In genomic region chr6:166341915-166342292, GRCh38 we compare ENCODE assay signal across 8 cellular contexts. TPM values are rescaled to one million over a fixed set of nuclear protein-coding genes. Genes with fewer than 3 reads are reported as not detected.
DNase-seq lines count a peak whose midpoint lies in the region; ATAC-seq and TF ChIP-seq lines count a peak whose summit lies in the region.

No MANE protein-coding gene starts in this region.

- peaks cover 9 to 18% (median 13%) of the 10 kb centered on the region in 4 donors for H3K4me1 Mint-ChIP-seq in CD4-positive, alpha-beta memory T cell

- TF ChIP-seq POLR2A in upper lobe of left lung (IDR thresholded peaks at IDR 0.05), result no peak

- no peak for TF ChIP-seq CTCF in mammary epithelial cell (conservative IDR thresholded peaks at IDR 0.05 in 1 of 2, IDR thresholded peaks at IDR 0.05 in 1 of 2; ENCODE audit: extremely low read depth in 1 of 2, insufficient read depth in 1 of 2, low read depth in 1 of 2, low read length in 2 of 2)
- no peak for TF ChIP-seq CTCF in lower lobe of right lung (IDR thresholded peaks at IDR 0.05)
- TF ChIP-seq CTCF in upper lobe of left lung (IDR thresholded peaks at IDR 0.05), result no peak

- no peak for TF ChIP-seq EP300 in upper lobe of left lung (IDR thresholded peaks at IDR 0.05)

- H3K9ac ChIP-seq in mammary epithelial cell (ENCODE audit: insufficient read depth, low read length), result peak overlapping the region; percentile 90

- CTCF ChIA-PET in CD4-positive, alpha-beta memory T cell (lab: Charles Lee; ENCODE audit: partially characterized antibody), result interaction anchor here (0.7 to 3.0 kb wide), 5 partner anchors 15 to 434 kb away, joined by 3 to 12 read pairs (median 3); no protein-coding TSS in a partner anchor
- CTCF ChIA-PET in mammary epithelial cell (lab: Charles Lee; ENCODE audit: low non-redundant PET), result no interaction called here

- intact Hi-C loops in CD4-positive, alpha-beta memory T cell (cut with micrococcal nuclease), result loop anchor here (1.0 to 5.0 kb wide), 3 partner anchors 41 to 285 kb away; partner anchors contain the start of gene RPS6KA2
- intact Hi-C loops in mammary epithelial cell (cut with micrococcal nuclease), result loop anchor here (1.0 kb wide), 1 partner anchor 39 kb away; no protein-coding TSS in a partner anchor
- intact Hi-C loops in lower lobe of right lung (cut with DNase I), result no loop called here

- H3K36me3 ChIP-seq in CD4-positive, alpha-beta memory T cell (ENCODE audit: insufficient read depth, low read length), result no peaks in the 10 kb centered on the region
- H3K36me3 ChIP-seq in MG63 (peaks cover 9% of the 10 kb centered on the region), mammary epithelial cell (ENCODE audit: insufficient read depth, low read length) (peaks cover 3% of the 10 kb centered on the region), lower lobe of right lung (peaks cover 26% of the 10 kb centered on the region), upper lobe of left lung (peaks cover 0 to 10% (median 7%) of the 10 kb centered on the region in 4 donors)

- peak overlapping the region; percentile 64 for H3K27ac ChIP-seq in CD4-positive, alpha-beta memory T cell (ENCODE audit: low read depth, low read length)
- H3K27ac ChIP-seq in mammary epithelial cell (ENCODE audit: insufficient read depth, low read depth, low read length) (peak overlapping the region; percentile 76), lower lobe of right lung (peak overlapping the region; percentile 99), upper lobe of left lung (peak overlapping the region; percentile 93 to 99 (median 98))

- H3K4me2 ChIP-seq in mammary epithelial cell (ENCODE audit: insufficient read depth, low read depth, low read length), result peak overlapping the region; percentile 88

- H3K27ac Mint-ChIP-seq in CD4-positive, alpha-beta memory T cell, result peak overlapping the region; percentile 66 to 91 (median 89)

- H3K36me3 Mint-ChIP-seq in CD4-positive, alpha-beta memory T cell, result peaks cover 12 to 15% of the 10 kb centered on the region in 2 donors

- H3K27me3 ChIP-seq in CD4-positive, alpha-beta memory T cell (ENCODE audit: insufficient read depth, low read length), result no peaks in the 10 kb centered on the region
- no peaks in the 10 kb centered on the region for H3K27me3 ChIP-seq in MG63
- no peaks in the 10 kb centered on the region for H3K27me3 ChIP-seq in mammary epithelial cell (ENCODE audit: insufficient read depth, low read length)
- no peaks in the 10 kb centered on the region for H3K27me3 ChIP-seq in lower lobe of right lung (ENCODE audit: low read depth)
- H3K27me3 ChIP-seq in upper lobe of left lung, result no peaks in the 10 kb centered on the region

- peak overlapping the region; percentile 97 for H2AFZ ChIP-seq in mammary epithelial cell (ENCODE audit: low read depth, low read length)

- H4K20me1 ChIP-seq in mammary epithelial cell (ENCODE audit: insufficient read depth, low read length), result no peaks in the 10 kb centered on the region

- H3K27me3 Mint-ChIP-seq in CD4-positive, alpha-beta memory T cell, result no peaks in the 10 kb centered on the region

- peaks cover 60% of the 10 kb centered on the region for H3K79me2 ChIP-seq in mammary epithelial cell (ENCODE audit: insufficient read depth, low read length)

- peak overlapping the region; percentile 88 to 94 (median 92) for H3K4me3 Mint-ChIP-seq in CD4-positive, alpha-beta memory T cell

- DNase-seq in CD4-positive, alpha-beta memory T cell, result peak in 1 of 5 donors; percentile 32
- DNase-seq in MG63, result peak; percentile 9
- DNase-seq in mammary epithelial cell, result peak; percentile 4
- peak; percentile 45 for DNase-seq in lower lobe of right lung
- no peak for DNase-seq in upper lobe of left lung
- DNase-seq in stimulated activated naive CD4-positive, alpha-beta T cell treated with Interleukin-2 at 50 U/mL for 16 hours (lab: John Stamatoyannopoulos, UW), result no peak

- POLR2A ChIA-PET in CD4-positive, alpha-beta memory T cell (lab: Charles Lee; ENCODE audit: partially characterized antibody), result interaction anchor here (0.6 to 2.0 kb wide), 5 partner anchors 8 to 285 kb away, joined by 3 to 10 read pairs (median 3); partner anchors contain the start of gene RPS6KA2

- in situ Hi-C loops in mammary epithelial cell (cut with MboI; ENCODE audit: low sequenced_read_pairs in 2 of 2), result no loop called here

- ATAC-seq in lower lobe of right lung (peak; percentile 5 to 7), upper lobe of left lung (ENCODE audit: low FRiP score in 2 of 2) (peak in 1 of 2 donors; percentile 4), HG03097 (IDR thresholded peaks at IDR 0.05; ENCODE audit: low FRiP score, unreplicated experiment) (no peak), GM21529 (IDR thresholded peaks at IDR 0.05; ENCODE audit: unreplicated experiment) (no peak)

- WGBS in mammary epithelial cell (ENCODE audit: low coverage, missing lambda C conversion rate), result 0% methylated on average over 8 of the region's 12 CpGs
- 0% methylated on average over 12 of the region's 12 CpGs for WGBS in upper lobe of left lung, 2 donors

- dilution Hi-C loops in mammary epithelial cell (cut with HindIII; ENCODE audit: low sequenced_read_pairs), result no loop called here

- H3K9me3 ChIP-seq in CD4-positive, alpha-beta memory T cell (ENCODE audit: control insufficient read depth in 1 of 2, low read length in 2 of 2), result no peaks in the 10 kb centered on the region
- H3K9me3 ChIP-seq in MG63 (no peaks in the 10 kb centered on the region), mammary epithelial cell (replicated peaks; ENCODE audit: insufficient read depth, low read length) (no peaks in the 10 kb centered on the region), lower lobe of right lung (no peaks in the 10 kb centered on the region), upper lobe of left lung (no peaks in the 10 kb centered on the region)

- H3K4me1 ChIP-seq in CD4-positive, alpha-beta memory T cell (ENCODE audit: insufficient read depth, low read length), result peaks cover 56% of the 10 kb centered on the region
- H3K4me1 ChIP-seq in mammary epithelial cell (ENCODE audit: insufficient read depth, low read length) (peaks cover 10% of the 10 kb centered on the region), lower lobe of right lung (peaks cover 26% of the 10 kb centered on the region), upper lobe of left lung (peaks cover 34 to 46% (median 36%) of the 10 kb centered on the region in 4 donors)

- peak overlapping the region; percentile 26 to 93 for H3K4me3 ChIP-seq in CD4-positive, alpha-beta memory T cell (ENCODE audit: low read length in 2 of 2)
- H3K4me3 ChIP-seq in MG63, result peak overlapping the region; percentile 91
- peak overlapping the region; percentile 71 to 99 (median 82) for H3K4me3 ChIP-seq in mammary epithelial cell (replicated peaks in 1 of 3; ENCODE audit: insufficient read depth in 1 of 3, low read depth in 2 of 3, low read length in 3 of 3)
- peak overlapping the region; percentile 91 for H3K4me3 ChIP-seq in lower lobe of right lung
- peak overlapping the region; percentile 78 to 97 (median 92) for H3K4me3 ChIP-seq in upper lobe of left lung

- H3K9me3 Mint-ChIP-seq in CD4-positive, alpha-beta memory T cell, result peaks cover 0 to 3% (median 0%) of the 10 kb centered on the region in 8 donors

- TSS peak; percentile 66 for BruUV-seq in mammary epithelial cell (replicated peaks; lab: Mats Ljungman, UMichigan)

RNA-seq across cellular contexts. Expression of gene SFT2D1, which starts 0.4 kb away (rescaled TPM):
- total RNA-seq in CD4-positive, alpha-beta memory T cell, result 10 to 100 TPM; 37.5 to 40.3 TPM
- 10 to 100 TPM; 37.3 to 70.3 TPM for polyA plus RNA-seq in CD4-positive, alpha-beta memory T cell
- total RNA-seq in MG63 (2014; rRNA removed; shearing (Covaris generic); ENCODE audit: low replicate concordance), result 22.6 and 28.8 TPM in 2 replicates
- total RNA-seq in mammary epithelial cell (10 to 100 TPM; 31.0 to 41.1 TPM), lower lobe of right lung (52.8 TPM), upper lobe of left lung (10 to 100 TPM in 5 of 6 donors, 1 to 10 TPM in 1; 8.4 to 56.5 (median 44.9) TPM)
- 45.1 TPM for polyA plus RNA-seq in mammary epithelial cell
- 33.2 TPM for polyA minus RNA-seq in mammary epithelial cell

RNA-seq across cellular contexts. Expression of gene PRR18, which starts 33.7 kb away (rescaled TPM):
- total RNA-seq in CD4-positive, alpha-beta memory T cell, result not detected
- polyA plus RNA-seq in CD4-positive, alpha-beta memory T cell, result not detected
- 0.05 and 1.3 TPM in 2 replicates for total RNA-seq in MG63 (2014; rRNA removed; shearing (Covaris generic); ENCODE audit: low replicate concordance)
- total RNA-seq in mammary epithelial cell (under 1 TPM; 0.09 to 0.50 TPM), lower lobe of right lung (0.59 TPM), upper lobe of left lung (1 to 10 TPM in 1 of 6 donors, under 1 TPM in 3, not detected in 2; 0.15 to 2.1 (median 0.50) TPM)
- polyA plus RNA-seq in mammary epithelial cell, result 0.01 TPM
- polyA minus RNA-seq in mammary epithelial cell, result not detected

RNA-seq across cellular contexts. Expression of gene MPC1, which starts 40.8 kb away (rescaled TPM):
- total RNA-seq in CD4-positive, alpha-beta memory T cell, result 10 to 100 TPM; 33.1 to 34.7 TPM
- polyA plus RNA-seq in CD4-positive, alpha-beta memory T cell, result 10 to 100 TPM; 57.2 to 85.0 TPM
- 44.4 and 58.0 TPM in 2 replicates for total RNA-seq in MG63 (2014; rRNA removed; shearing (Covaris generic); ENCODE audit: low replicate concordance)
- total RNA-seq in mammary epithelial cell, result 10 to 100 TPM; 21.5 to 24.8 TPM
- 25.1 TPM for polyA plus RNA-seq in mammary epithelial cell
- polyA minus RNA-seq in mammary epithelial cell, result 13.6 TPM
- total RNA-seq in lower lobe of right lung, result 46.8 TPM
- 10 to 100 TPM; 17.8 to 74.2 (median 50.7) TPM for total RNA-seq in upper lobe of left lung

Comparison
In these comparisons a context has a peak if more than half of its experiments do, and no peak if none do; other contexts are left out.
1. DNase-seq: peak in MG63 (single experiment), mammary epithelial cell (single experiment) and lower lobe of right lung (single experiment); none in upper lobe of left lung (0 of 2) and stimulated activated naive CD4-positive, alpha-beta T cell treated with Interleukin-2 at 50 U/mL for 16 hours (single experiment).
2. ATAC-seq: peak in lower lobe of right lung (2 of 2); none in HG03097 (single experiment) and GM21529 (single experiment).
3. Peak in every context shown above with its lines, with median percentiles within 50 percentile points of each other: H3K27ac ChIP-seq and H3K4me3 ChIP-seq.